ENCODE assay signal across 12 cellular contexts in the genomic region with DNA sequence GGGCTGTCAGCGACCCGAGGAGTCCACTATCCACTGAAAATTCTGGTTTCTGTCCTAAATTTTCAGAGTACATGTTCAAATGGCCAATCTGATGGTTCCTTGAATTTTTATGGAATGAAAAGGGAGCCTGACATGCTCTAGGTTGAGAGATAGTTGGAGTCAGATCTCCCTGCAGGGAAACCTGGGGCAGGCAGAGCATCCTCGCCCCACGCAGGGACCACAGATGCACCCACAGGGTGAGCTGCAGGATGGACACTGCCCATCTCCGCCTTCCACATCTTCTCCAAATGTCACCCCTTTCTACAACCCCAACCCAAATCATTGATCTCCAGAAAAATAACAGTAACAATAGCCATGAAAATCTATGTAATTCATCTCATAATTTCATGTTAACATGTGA.
DNase-seq lines count a peak whose midpoint lies in the region; TF ChIP-seq lines count a peak whose summit lies in the region.
"Had no signal": no experiment of that assay in that cellular context is flagged by ENCODE, and none has a peak within 500 bp of the region (broad histone marks: within the 10 kb centered on the region; RNA-seq: fewer than 3 reads in every experiment).

No MANE protein-coding gene starts in this region.

- no peak overlapping the region for H3K4ac ChIP-seq in mesenchymal stem cell (ENCODE audit: low read depth in 1 of 2, low read length in 2 of 2)

- no peak for DNase-seq in activated naive CD4-positive, alpha-beta T cell treated with anti-CD3 and anti-CD28 coated beads, Interleukin-2, amount 50 U/mL, for 16 hours
- DNase-seq in coronary artery (ENCODE audit: low spot score), result peak; percentile 24
- DNase-seq in osteocyte (ENCODE audit: extremely low spot score, unreplicated experiment), result peak; percentile 64
- no peak for DNase-seq in NCI-H2081 (lab: John Stamatoyannopoulos, UW)
- no peak for DNase-seq in SHP77 (lab: John Stamatoyannopoulos, UW)
- DNase-seq in mesenchymal stem cell, result no peak
- DNase-seq: CD4-positive, CD25-positive, alpha-beta regulatory T cell; DMS79; EL; GM23248 had no signal

- no peak overlapping the region for H3K4me2 ChIP-seq in mesenchymal stem cell (ENCODE audit: low read length, poor library complexity, severe bottlenecking)

- H3K9ac ChIP-seq in mesenchymal stem cell (ENCODE audit: low read length), result no peak overlapping the region
- H3K9ac ChIP-seq: GM23248 had no signal

- 46% methylated on average over 5 of the region's 5 CpGs for WGBS in mesenchymal stem cell

- no peak overlapping the region for H2AFZ ChIP-seq in mesenchymal stem cell (ENCODE audit: low read depth, low read length)
- H2AFZ ChIP-seq: GM23248 had no signal

- peak overlapping the region; percentile 41 for H3K27ac Mint-ChIP-seq in activated naive CD4-positive, alpha-beta T cell treated with anti-CD3 and anti-CD28 coated beads, Interleukin-2, amount 50 U/mL, for 24 hours
- H3K27ac Mint-ChIP-seq in osteocyte (ENCODE audit: unreplicated experiment), result no peak overlapping the region

- H3K4me1 Mint-ChIP-seq in activated naive CD4-positive, alpha-beta T cell treated with anti-CD3 and anti-CD28 coated beads, Interleukin-2, amount 50 U/mL, for 24 hours, result peaks cover 3% of the 10 kb centered on the region
- no peaks in the 10 kb centered on the region for H3K4me1 Mint-ChIP-seq in osteocyte (ENCODE audit: unreplicated experiment)

- H2BK5ac ChIP-seq in mesenchymal stem cell (ENCODE audit: low read depth, low read length, poor library complexity, severe bottlenecking), result no peak overlapping the region

- H3K27me3 Mint-ChIP-seq in activated naive CD4-positive, alpha-beta T cell treated with anti-CD3 and anti-CD28 coated beads, Interleukin-2, amount 50 U/mL, for 24 hours, result peaks cover 3% of the 10 kb centered on the region
- H3K27me3 Mint-ChIP-seq in osteocyte (ENCODE audit: unreplicated experiment), result peaks cover 31% of the 10 kb centered on the region

- H3K4me1 ChIP-seq in mesenchymal stem cell (ENCODE audit: control insufficient read depth, insufficient read depth, low read depth, low read length), result no peaks in the 10 kb centered on the region

- peaks cover 8 to 43% of the 10 kb centered on the region in 2 experiments for H3K27me3 ChIP-seq in mesenchymal stem cell (ENCODE audit: control insufficient read depth in 1 of 2, insufficient read depth in 1 of 2, low read length in 2 of 2)

- TF ChIP-seq CTCF in coronary artery (IDR thresholded peaks at IDR 0.05) (no peak), osteocyte (IDR thresholded peaks at IDR 0.05) (no peak)

- no peaks in the 10 kb centered on the region for H3K79me1 ChIP-seq in mesenchymal stem cell (replicated peaks; ENCODE audit: low read length, poor library complexity, severe bottlenecking)

- no peak overlapping the region for H3K4me3 Mint-ChIP-seq in activated naive CD4-positive, alpha-beta T cell treated with anti-CD3 and anti-CD28 coated beads, Interleukin-2, amount 50 U/mL, for 24 hours
- no peak overlapping the region for H3K4me3 Mint-ChIP-seq in osteocyte (ENCODE audit: unreplicated experiment)
- H3K4me3 Mint-ChIP-seq: CD4-positive, CD25-positive, alpha-beta regulatory T cell had no signal

- no peak overlapping the region for H3K18ac ChIP-seq in mesenchymal stem cell (ENCODE audit: low read depth in 1 of 2, low read length in 2 of 2)

- no peak overlapping the region for H4K8ac ChIP-seq in mesenchymal stem cell (ENCODE audit: low read length)

- no peak overlapping the region for H2BK12ac ChIP-seq in mesenchymal stem cell (ENCODE audit: low read length in 2 of 2)

- H2BK120ac ChIP-seq in mesenchymal stem cell (ENCODE audit: low read depth, low read length), result no peak overlapping the region

- no peak overlapping the region for H3K14ac ChIP-seq in mesenchymal stem cell (ENCODE audit: low read length in 2 of 2)

- H3K9me3 Mint-ChIP-seq in activated naive CD4-positive, alpha-beta T cell treated with anti-CD3 and anti-CD28 coated beads, Interleukin-2, amount 50 U/mL, for 24 hours, result no peaks in the 10 kb centered on the region
- H3K9me3 Mint-ChIP-seq in osteocyte (ENCODE audit: unreplicated experiment), result no peaks in the 10 kb centered on the region
- H3K9me3 Mint-ChIP-seq: CD4-positive, CD25-positive, alpha-beta regulatory T cell had no signal

- no peak overlapping the region for H3K27ac ChIP-seq in coronary artery
- H3K27ac ChIP-seq in mesenchymal stem cell (ENCODE audit: low read length, poor library complexity, severe bottlenecking), result no peak overlapping the region
- H3K27ac ChIP-seq: 22Rv1, GM23248 had no signal

- H3K4me3 ChIP-seq in coronary artery (no peak overlapping the region), mesenchymal stem cell (ENCODE audit: insufficient read depth in 1 of 2, low read depth in 1 of 2, low read length in 2 of 2) (no peak overlapping the region)
- H3K4me3 ChIP-seq: GM23248 had no signal

- no peaks in the 10 kb centered on the region for H3K36me3 Mint-ChIP-seq in activated naive CD4-positive, alpha-beta T cell treated with anti-CD3 and anti-CD28 coated beads, Interleukin-2, amount 50 U/mL, for 24 hours
- H3K36me3 Mint-ChIP-seq in osteocyte (ENCODE audit: unreplicated experiment), result no peaks in the 10 kb centered on the region
- H3K36me3 Mint-ChIP-seq: CD4-positive, CD25-positive, alpha-beta regulatory T cell had no signal

- H2BK15ac ChIP-seq in mesenchymal stem cell (ENCODE audit: low read depth, poor library complexity, severe bottlenecking), result no peak overlapping the region

- no peaks in the 10 kb centered on the region for H3K36me3 ChIP-seq in mesenchymal stem cell (ENCODE audit: control insufficient read depth in 1 of 2, insufficient read depth in 2 of 2, low read depth in 1 of 2, low read length in 2 of 2)

- peaks cover 4% of the 10 kb centered on the region for H3K9me3 ChIP-seq in mesenchymal stem cell (ENCODE audit: control insufficient read depth, low read length)

- H3K23ac ChIP-seq in mesenchymal stem cell (ENCODE audit: low read length in 2 of 2), result no peak overlapping the region

- H2AK5ac ChIP-seq in mesenchymal stem cell (ENCODE audit: low read length, severe bottlenecking), result no peak overlapping the region

- no peak overlapping the region for H4K91ac ChIP-seq in mesenchymal stem cell (ENCODE audit: low read length)

Comparison
In these comparisons a context has a peak if more than half of its experiments do, and no peak if none do; other contexts are left out.
1. DNase-seq: peak in coronary artery (single experiment) and osteocyte (single experiment); none in activated naive CD4-positive, alpha-beta T cell treated with anti-CD3 and anti-CD28 coated beads, Interleukin-2, amount 50 U/mL, for 16 hours (single experiment), NCI-H2081 (0 of 2), SHP77 (0 of 2) and mesenchymal stem cell (single experiment).